In the genomic region with DNA sequence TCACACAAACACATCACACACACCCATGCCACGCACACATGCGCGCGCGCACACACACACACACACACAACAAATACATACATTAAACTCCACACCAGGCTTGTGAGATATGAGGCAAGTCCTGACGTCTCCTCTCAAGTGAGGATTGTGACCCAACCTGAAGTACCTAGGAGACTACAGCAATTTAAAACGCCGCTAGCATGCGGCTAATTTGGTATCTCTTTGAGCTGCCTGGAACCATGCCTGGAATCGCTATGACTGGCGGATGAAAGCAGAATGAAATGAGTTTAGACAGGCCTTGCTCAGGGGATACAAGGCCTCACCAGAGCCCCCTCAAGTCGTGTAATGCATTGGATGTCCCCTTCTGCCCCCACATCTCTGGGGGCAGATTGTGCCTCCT, we compare ENCODE assay signal across 16 cellular contexts. TPM values are rescaled to one million over a fixed set of nuclear protein-coding genes. Genes with fewer than 3 reads are reported as not detected.
DNase-seq lines count a peak whose midpoint lies in the region; ATAC-seq and TF ChIP-seq lines count a peak whose summit lies in the region.
"Had no signal": no experiment of that assay in that cellular context is flagged by ENCODE, and none has a peak within 500 bp of the region (broad histone marks: within the 10 kb centered on the region; RNA-seq: fewer than 3 reads in every experiment).

No MANE protein-coding gene starts in this region.

- no peaks in the 10 kb centered on the region for H3K9me3 Mint-ChIP-seq in dendritic cell treated with granulocyte-macrophage colony-stimulating factor and Interleukin-4, amounts not matched to agents 40 ng/mL and 50 ng/mL, for 4 days
- no peaks in the 10 kb centered on the region for H3K9me3 Mint-ChIP-seq in mesothelial cell of epicardium
- H3K9me3 Mint-ChIP-seq: activated CD8-positive, alpha-beta T cell treated with anti-CD3 and anti-CD28 coated beads for 36 hours; CD14-positive monocyte had no signal

- intact Hi-C loops in dendritic cell treated with granulocyte-macrophage colony-stimulating factor and Interleukin-4, amounts not matched to agents 40 ng/mL and 50 ng/mL, for 4 days (cut with micrococcal nuclease), result loop anchor here (5.0 kb wide), 1 partner anchor 42 kb away; no protein-coding TSS in a partner anchor

- no peaks in the 10 kb centered on the region for H3K27me3 Mint-ChIP-seq in dendritic cell treated with granulocyte-macrophage colony-stimulating factor and Interleukin-4, amounts not matched to agents 40 ng/mL and 50 ng/mL, for 4 days
- no peaks in the 10 kb centered on the region for H3K27me3 Mint-ChIP-seq in mesothelial cell of epicardium (ENCODE audit: low read depth)

- peaks cover 67% of the 10 kb centered on the region for H3K4me1 Mint-ChIP-seq in dendritic cell treated with granulocyte-macrophage colony-stimulating factor and Interleukin-4, amounts not matched to agents 40 ng/mL and 50 ng/mL, for 4 days (ENCODE audit: low read depth)
- peaks cover 28% of the 10 kb centered on the region for H3K4me1 Mint-ChIP-seq in mesothelial cell of epicardium

- no peaks in the 10 kb centered on the region for H3K36me3 Mint-ChIP-seq in dendritic cell treated with granulocyte-macrophage colony-stimulating factor and Interleukin-4, amounts not matched to agents 40 ng/mL and 50 ng/mL, for 4 days (ENCODE audit: low read depth)
- no peaks in the 10 kb centered on the region for H3K36me3 Mint-ChIP-seq in mesothelial cell of epicardium
- H3K36me3 Mint-ChIP-seq: CD14-positive monocyte had no signal

- peak overlapping the region; percentile 73 for H3K27ac Mint-ChIP-seq in dendritic cell treated with granulocyte-macrophage colony-stimulating factor and Interleukin-4, amounts not matched to agents 40 ng/mL and 50 ng/mL, for 4 days
- H3K27ac Mint-ChIP-seq in mesothelial cell of epicardium, result peak overlapping the region; percentile 52
- H3K27ac Mint-ChIP-seq: activated CD8-positive, alpha-beta T cell treated with anti-CD3 and anti-CD28 coated beads for 36 hours had no signal

- no peak for TF ChIP-seq CTCF in mesothelial cell of epicardium (IDR thresholded peaks at IDR 0.05; ENCODE audit: unreplicated experiment)

- no peak overlapping the region for H3K4me3 Mint-ChIP-seq in dendritic cell treated with granulocyte-macrophage colony-stimulating factor and Interleukin-4, amounts not matched to agents 40 ng/mL and 50 ng/mL, for 4 days
- H3K4me3 Mint-ChIP-seq in mesothelial cell of epicardium, result no peak overlapping the region
- H3K4me3 Mint-ChIP-seq: activated CD8-positive, alpha-beta T cell treated with anti-CD3 and anti-CD28 coated beads for 36 hours; CD14-positive monocyte had no signal

- DNase-seq in DMS 273 (lab: John Stamatoyannopoulos, UW; ENCODE audit: unreplicated experiment) (peak; percentile 29), DMS 273 treated with DMSO at 0.1 percent for 48 hours (lab: John Stamatoyannopoulos, UW) (no peak), HT-29 (ENCODE audit: low spot score) (peak; percentile 70), mesothelial cell of epicardium (ENCODE audit: low spot score in 2 of 2, unreplicated experiment in 2 of 2) (peak in 1 of 2 experiments; percentile 36), NOMO-1 treated with DMSO at 0.1 percent for 48 hours (lab: John Stamatoyannopoulos, UW; ENCODE audit: unreplicated experiment) (no peak), mucosa of gallbladder (ENCODE audit: low spot score) (no peak)
- DNase-seq: activated CD8-positive, alpha-beta T cell treated with anti-CD3 and anti-CD28 coated beads for 36 hours; activated gamma-delta T cell; H7; SJCRH30; T1000; tibial artery had no signal

- ATAC-seq in HG03521 (IDR thresholded peaks at IDR 0.05; ENCODE audit: unreplicated experiment), result no peak
- ATAC-seq: activated CD8-positive, alpha-beta T cell treated with anti-CD3 and anti-CD28 coated beads for 36 hours; gastroesophageal sphincter had no signal

RNA-seq across cellular contexts. Expression of a gene that starts 1.6 kb away (rescaled TPM):
- total RNA-seq in HT-29 (2014; rRNA removed; shearing (Covaris generic)), result 9.0 and 10.5 TPM in 2 replicates
- total RNA-seq in mesothelial cell of epicardium (1.3 to 1.5 TPM (median 1.4 TPM) in 3 replicates), mucosa of gallbladder (18.7 TPM)
- total RNA-seq: activated CD8-positive, alpha-beta T cell treated with anti-CD3 and anti-CD28 coated beads for 36 hours; H7; SJCRH30 had no signal

RNA-seq across cellular contexts. Expression of a gene that starts 18.9 kb away (rescaled TPM):
- total RNA-seq in HT-29 (2014; rRNA removed; shearing (Covaris generic)), result 6.6 and 9.1 TPM in 2 replicates
- total RNA-seq in mesothelial cell of epicardium (0.16 TPM in 1 of 3 replicates, not detected in the others), mucosa of gallbladder (105 TPM)
- total RNA-seq: activated CD8-positive, alpha-beta T cell treated with anti-CD3 and anti-CD28 coated beads for 36 hours; gastroesophageal sphincter; H7; SJCRH30 had no signal

RNA-seq across cellular contexts. Expression of a gene that starts 48.2 kb away (rescaled TPM):
- total RNA-seq in HT-29 (2014; rRNA removed; shearing (Covaris generic)), result not detected in 2 replicates
- total RNA-seq in mesothelial cell of epicardium (not detected in 3 replicates), mucosa of gallbladder (11.3 TPM)
- total RNA-seq: activated CD8-positive, alpha-beta T cell treated with anti-CD3 and anti-CD28 coated beads for 36 hours; H7; SJCRH30 had no signal

Comparison
In these comparisons a context has a peak if more than half of its experiments do, and no peak if none do; other contexts are left out.
1. DNase-seq: peak in DMS 273 (single experiment) and HT-29 (single experiment); none in DMS 273 treated with DMSO at 0.1 percent for 48 hours (single experiment), NOMO-1 treated with DMSO at 0.1 percent for 48 hours (single experiment) and mucosa of gallbladder (single experiment).
2. RNA of a gene that starts 18.9 kb away (total RNA-seq): 105 TPM in mucosa of gallbladder (single experiment); 6.6 to 9.1 TPM in HT-29 and 0.16 TPM in mesothelial cell of epicardium; every median in the first group is over 10 times any median in the second.
3. RNA of a gene that starts 48.2 kb away (total RNA-seq): 11.3 TPM in mucosa of gallbladder (single experiment); not detected in mesothelial cell of epicardium and not detected in HT-29; every median in the first group is over 10 times any median in the second.